1 cellular context compared by ENCODE assay signal in genomic region chr17:81733507-81734404, GRCh38.
TF ChIP-seq lines count a peak whose summit lies in the region.

No MANE protein-coding gene starts in this region.

TF ChIP-seq in IMR-90, 13 proteins besides CTCF, POLR2A, EP300 and RAD21 (continued from another document):
- TF ChIP-seq MAZ (IDR thresholded peaks at IDR 0.05; ENCODE audit: borderline replicate concordance, low read depth, low read length) = peak; percentile 61; the same call in 1 of the 2 replicates
- no peak for TF ChIP-seq USF2 (IDR thresholded peaks at IDR 0.05; ENCODE audit: low read depth, low read length)
